25 cellular contexts compared by ENCODE assay signal in genomic region chr4:16761031-16761430, GRCh38.
"Had no signal": no experiment of that assay in that cellular context is flagged by ENCODE, and none has a peak within 500 bp of the region (broad histone marks: within the 10 kb centered on the region; RNA-seq: fewer than 3 reads in every experiment).

No MANE protein-coding gene starts in this region.

- H3K27ac Mint-ChIP-seq: activated B cell treated with CpG ODN at 0.5 μM for 24 hours; activated CD4-positive, alpha-beta T cell treated with anti-CD3 and anti-CD28 coated beads, Interleukin-2, amount 10 ng/mL, durations not matched to agents 24 days and 14 days; activated CD8-positive, alpha-beta memory T cell treated with anti-CD3 and anti-CD28 coated beads, Interleukin-2, amount 10 ng/mL, durations not matched to agents 7 days and 5 days; activated naive CD4-positive, alpha-beta T cell treated with anti-CD3 and anti-CD28 coated beads, Interleukin-2, amount 50 U/mL, for 24 hours; activated T-cell treated with anti-CD3 and anti-CD28 coated beads, Interleukin-2, amount 50 U/mL, for 24 hours; activated T-helper 1 cell treated with anti-CD3 and anti-CD28 coated beads, Interleukin-12 subunit alpha, Interleukin-12 subunit beta, Interleukin-2, Interleukin-4 antibody, amounts not matched to agents 30 ng/mL and 10 ng/mL and 1 ng/mL, durations not matched to agents 14 hours and 24 hours and 36 hours; T-helper 1 cell treated with Interleukin-12 subunit alpha and Interleukin-12 subunit beta and Interleukin-4 antibody, amounts not matched to agents 30 μg/mL and 1 μg/mL, for 36 hours had no signal

- H3K9me3 ChIP-seq: body of pancreas, Peyer's patch, SJSA1 had no signal

- H3K36me3 Mint-ChIP-seq: activated CD8-positive, alpha-beta memory T cell treated with anti-CD3 and anti-CD28 coated beads, Interleukin-2, amount 10 ng/mL, durations not matched to agents 7 days and 5 days; activated naive CD4-positive, alpha-beta T cell treated with anti-CD3 and anti-CD28 coated beads, Interleukin-2, amount 50 U/mL, for 24 hours had no signal

- H3K4me1 ChIP-seq: body of pancreas, Peyer's patch had no signal

- H3K36me3 ChIP-seq: Peyer's patch, SJSA1 had no signal

- DNase-seq: activated B cell treated with CpG ODN at 0.5 μM for 24 hours; activated CD4-positive, alpha-beta T cell treated with anti-CD3 and anti-CD28 coated beads for 1 hour; activated CD4-positive, alpha-beta T cell treated with anti-CD3 and anti-CD28 coated beads, Interleukin-2, amount 10 ng/mL, durations not matched to agents 24 days and 14 days; activated CD4-positive, alpha-beta T cell treated with anti-CD3 and anti-CD28 coated beads, Interleukin-2, amount 50 U/mL, for 48 hours; activated CD8-positive, alpha-beta memory T cell treated with anti-CD3 and anti-CD28 coated beads, Interleukin-2, amount 10 ng/mL, durations not matched to agents 7 days and 5 days; activated effector memory CD4-positive, alpha-beta T cell treated with Interleukin-2 at 50 U/mL for 16 hours; activated naive CD4-positive, alpha-beta T cell; activated T-cell treated with anti-CD3 and anti-CD28 coated beads, Interleukin-2, amount 50 U/mL, for 24 hours; aorta; body of pancreas; NCI-H1105 treated with DMSO at 0.1 percent for 48 hours; NCI-H1436 treated with DMSO at 0.1 percent for 48 hours; NCI-H187 treated with DMSO at 0.1 percent for 48 hours; NCI-H2081 treated with DMSO at 0.1 percent for 48 hours; NCI-H446; NCI-H524; Peyer's patch; Right ventricle myocardium superior; T-helper 9 cell had no signal

- ATAC-seq: activated CD8-positive, alpha-beta memory T cell treated with anti-CD3 and anti-CD28 coated beads, Interleukin-2, amount 10 ng/mL, durations not matched to agents 7 days and 5 days; body of pancreas had no signal

- H3K4me3 Mint-ChIP-seq: activated B cell treated with CpG ODN at 0.5 μM for 24 hours; activated CD4-positive, alpha-beta T cell treated with anti-CD3 and anti-CD28 coated beads, Interleukin-2, amount 10 ng/mL, durations not matched to agents 24 days and 14 days; activated CD8-positive, alpha-beta memory T cell treated with anti-CD3 and anti-CD28 coated beads, Interleukin-2, amount 10 ng/mL, durations not matched to agents 7 days and 5 days; activated naive CD4-positive, alpha-beta T cell treated with anti-CD3 and anti-CD28 coated beads, Interleukin-2, amount 50 U/mL, for 24 hours; activated T-cell treated with anti-CD3 and anti-CD28 coated beads, Interleukin-2, amount 50 U/mL, for 24 hours; activated T-helper 1 cell treated with anti-CD3 and anti-CD28 coated beads, Interleukin-12 subunit alpha, Interleukin-12 subunit beta, Interleukin-2, Interleukin-4 antibody, amounts not matched to agents 30 ng/mL and 10 ng/mL and 1 ng/mL, durations not matched to agents 14 hours and 24 hours and 36 hours; central memory CD8-positive, alpha-beta T cell; T-helper 1 cell treated with Interleukin-12 subunit alpha and Interleukin-12 subunit beta and Interleukin-4 antibody, amounts not matched to agents 30 μg/mL and 1 μg/mL, for 36 hours had no signal

- H3K27me3 Mint-ChIP-seq: activated B cell treated with CpG ODN at 0.5 μM for 24 hours; activated CD4-positive, alpha-beta T cell treated with anti-CD3 and anti-CD28 coated beads, Interleukin-2, amount 10 ng/mL, durations not matched to agents 24 days and 14 days; activated CD8-positive, alpha-beta memory T cell treated with anti-CD3 and anti-CD28 coated beads, Interleukin-2, amount 10 ng/mL, durations not matched to agents 7 days and 5 days; activated naive CD4-positive, alpha-beta T cell treated with anti-CD3 and anti-CD28 coated beads, Interleukin-2, amount 50 U/mL, for 24 hours; activated T-cell treated with anti-CD3 and anti-CD28 coated beads, Interleukin-2, amount 50 U/mL, for 24 hours; central memory CD8-positive, alpha-beta T cell had no signal

- H3K27ac ChIP-seq: body of pancreas, Peyer's patch, RWPE1, SJSA1 had no signal

- H3K9me3 Mint-ChIP-seq: activated B cell treated with CpG ODN at 0.5 μM for 24 hours; activated CD4-positive, alpha-beta T cell treated with anti-CD3 and anti-CD28 coated beads, Interleukin-2, amount 10 ng/mL, durations not matched to agents 24 days and 14 days; activated naive CD4-positive, alpha-beta T cell treated with anti-CD3 and anti-CD28 coated beads, Interleukin-2, amount 50 U/mL, for 24 hours; activated T-cell treated with anti-CD3 and anti-CD28 coated beads, Interleukin-2, amount 50 U/mL, for 24 hours; activated T-helper 1 cell treated with anti-CD3 and anti-CD28 coated beads, Interleukin-12 subunit alpha, Interleukin-12 subunit beta, Interleukin-2, Interleukin-4 antibody, amounts not matched to agents 30 ng/mL and 10 ng/mL and 1 ng/mL, durations not matched to agents 14 hours and 24 hours and 36 hours; central memory CD8-positive, alpha-beta T cell; T-helper 1 cell treated with Interleukin-12 subunit alpha and Interleukin-12 subunit beta and Interleukin-4 antibody, amounts not matched to agents 30 μg/mL and 1 μg/mL, for 36 hours had no signal

- H3K4me1 Mint-ChIP-seq: activated B cell treated with CpG ODN at 0.5 μM for 24 hours; activated CD4-positive, alpha-beta T cell treated with anti-CD3 and anti-CD28 coated beads, Interleukin-2, amount 10 ng/mL, durations not matched to agents 24 days and 14 days; activated CD8-positive, alpha-beta memory T cell treated with anti-CD3 and anti-CD28 coated beads, Interleukin-2, amount 10 ng/mL, durations not matched to agents 7 days and 5 days; activated naive CD4-positive, alpha-beta T cell treated with anti-CD3 and anti-CD28 coated beads, Interleukin-2, amount 50 U/mL, for 24 hours; central memory CD8-positive, alpha-beta T cell had no signal

- H3K4me3 ChIP-seq: body of pancreas, Peyer's patch, SJSA1 had no signal

- H3K27me3 ChIP-seq: body of pancreas, Peyer's patch, SJSA1 had no signal
